Comparison of ENCODE assay signal across 8 cellular contexts in the genomic region with DNA sequence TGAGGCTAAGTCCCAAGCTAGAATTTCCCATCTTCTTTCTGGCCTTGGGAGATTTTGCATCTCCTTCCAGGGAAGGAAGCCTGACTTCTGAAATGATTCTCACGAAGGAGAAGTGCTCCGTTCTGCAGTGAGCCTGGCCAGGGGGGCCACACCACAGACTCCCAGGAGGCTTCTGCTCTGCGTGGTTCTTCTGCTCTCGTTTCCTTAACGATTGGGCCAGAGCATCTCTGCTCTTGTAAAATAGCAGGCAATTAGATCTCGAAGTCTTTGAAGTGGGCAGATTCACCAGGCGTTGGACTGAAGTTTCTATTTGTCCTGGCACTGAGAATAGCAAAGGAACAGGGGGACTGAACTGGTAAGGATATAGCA. TPM values are rescaled to one million over a fixed set of nuclear protein-coding genes. Genes with fewer than 3 reads are reported as not detected.
A peak's percentile ranks its signal among the peaks of the same experiment; 100 is the strongest.
DNase-seq lines count a peak whose midpoint lies in the region; ATAC-seq and TF ChIP-seq lines count a peak whose summit lies in the region.

No MANE protein-coding gene starts in this region.

- DNase-seq in GM06990 (ENCODE audit: extremely low read depth, insufficient read length), result peak; percentile 72
- DNase-seq in NAMALWA (ENCODE audit: low spot score), result peak; percentile 27
- DNase-seq in left ventricle myocardium superior, result no peak
- DNase-seq in epidermal melanocyte (ENCODE audit: insufficient read length, low spot score), result no peak
- no peak for DNase-seq in NCI-H1105 (lab: John Stamatoyannopoulos, UW)
- DNase-seq in ACHN, result no peak
- no peak for DNase-seq in NCI-H226

- ATAC-seq in GM21515 (IDR thresholded peaks at IDR 0.05; ENCODE audit: unreplicated experiment), result peak; percentile 35
- peak; percentile 39 for ATAC-seq in left ventricle myocardium superior

- no peaks in the 10 kb centered on the region for H3K27me3 ChIP-seq in GM06990 (replicated peaks; ENCODE audit: control insufficient read depth, insufficient read depth, low read length)

- peak overlapping the region; percentile 56 for H3K4me3 ChIP-seq in GM06990 (replicated peaks; ENCODE audit: low read depth, low read length)

- intact Hi-C loops in left ventricle myocardium superior (cut with micrococcal nuclease), result no loop called here

- no peak for TF ChIP-seq CTCF in GM06990 (IDR thresholded peaks at IDR 0.05; ENCODE audit: insufficient read depth, low read length, poor library complexity, severe bottlenecking)

- in situ Hi-C loops in ACHN (cut with HindIII; ENCODE audit: low pct_ligation_motif_present, low pct_unique_long_range_greater_than_20kb, low sequenced_read_pairs), result no loop called here

- H3K36me3 ChIP-seq in GM06990 (ENCODE audit: control insufficient read depth, insufficient read depth, low read length), result no peaks in the 10 kb centered on the region

RNA-seq across cellular contexts. Expression of a gene that starts 6.7 kb away (rescaled TPM):
- 0.74 TPM for total RNA-seq in left ventricle myocardium superior

Comparison
In these comparisons a context has a peak if more than half of its experiments do, and no peak if none do; other contexts are left out.
1. DNase-seq: peak in GM06990 (single experiment) and NAMALWA (single experiment); none in left ventricle myocardium superior (single experiment), epidermal melanocyte (single experiment), NCI-H1105 (single experiment), ACHN (single experiment) and NCI-H226 (single experiment).